Comparison of ENCODE assay signal across 16 cellular contexts in genomic region chr11:66580803-66581202, GRCh38. TPM values are rescaled to one million over a fixed set of nuclear protein-coding genes. Genes with fewer than 3 reads are reported as not detected.
A peak's percentile ranks its signal among the peaks of the same experiment; 100 is the strongest.
DNase-seq lines count a peak whose midpoint lies in the region; ATAC-seq, FAIRE-seq and TF ChIP-seq lines count a peak whose summit lies in the region.
"Had no signal": no experiment of that assay in that cellular context is flagged by ENCODE, and none has a peak within 500 bp of the region (broad histone marks: within the 10 kb centered on the region; RNA-seq: fewer than 3 reads in every experiment).

No MANE protein-coding gene starts in this region.

- ATAC-seq in stimulated activated naive CD8-positive, alpha-beta T cell treated with anti-CD3 and anti-CD28 coated beads, Interleukin-15, amount 100 ng/mL, for 72 hours, result no peak
- ATAC-seq in K562, result no peak

- H3K4me3 ChIP-seq in K562 (no peak overlapping the region), mesenchymal stem cell (ENCODE audit: insufficient read depth in 1 of 2, low read depth in 1 of 2, low read length in 2 of 2) (peak overlapping the region in 1 of 2 experiments; percentile 35), ascending aorta (no peak overlapping the region), coronary artery (no peak overlapping the region)

- no peak overlapping the region for H2BK12ac ChIP-seq in mesenchymal stem cell (ENCODE audit: low read length in 2 of 2)

- no peaks in the 10 kb centered on the region for H3K79me2 ChIP-seq in K562 (ENCODE audit: control insufficient read depth, insufficient read depth, low read length)

- no peaks in the 10 kb centered on the region for H3K36me3 Mint-ChIP-seq in stimulated activated naive CD8-positive, alpha-beta T cell treated with anti-CD3 and anti-CD28 coated beads, Interleukin-15, Interleukin-2, amounts not matched to agents 100 ng/mL and 50 ng/mL, for 24 hours (ENCODE audit: low read depth)
- H3K36me3 Mint-ChIP-seq: IgD-negative memory B cell had no signal

- no peak for TF ChIP-seq CTCF in K562 (IDR thresholded peaks at IDR 0.05 in 2 of 3, conservative IDR thresholded peaks at IDR 0.05 in 1 of 3; ENCODE audit: insufficient read depth in 2 of 3, low read depth in 1 of 3, low read length in 3 of 3)
- no peak for TF ChIP-seq CTCF in ascending aorta (IDR thresholded peaks at IDR 0.05)
- TF ChIP-seq CTCF in coronary artery (IDR thresholded peaks at IDR 0.05), result no peak

- intact Hi-C loops in K562 (cut with micrococcal nuclease), result no loop called here
- intact Hi-C loops in ascending aorta (cut with DNase I), result no loop called here

- no peak for TF ChIP-seq RAD21 in K562 (CRISPR knock-in tag; conservative IDR thresholded peaks at IDR 0.05 in 1 of 2, IDR thresholded peaks at IDR 0.05 in 1 of 2)

- CTCF ChIA-PET in K562 (lab: Yijun Ruan, JAX; ENCODE audit: low intra/inter-chr PET ratio), result no interaction called here

- H3K4me3 Mint-ChIP-seq in stimulated activated naive CD8-positive, alpha-beta T cell treated with anti-CD3 and anti-CD28 coated beads, Interleukin-15, Interleukin-2, amounts not matched to agents 100 ng/mL and 50 ng/mL, for 24 hours, result no peak overlapping the region
- H3K4me3 Mint-ChIP-seq in stimulated activated naive CD8-positive, alpha-beta T cell treated with anti-CD3 and anti-CD28 coated beads, Interleukin-15, amount 100 ng/mL, for 72 hours, result no peak overlapping the region
- H3K4me3 Mint-ChIP-seq: IgD-negative memory B cell had no signal

- no peak overlapping the region for H3K18ac ChIP-seq in mesenchymal stem cell (ENCODE audit: low read depth in 1 of 2, low read length in 2 of 2)

- H3K9ac ChIP-seq in K562 (ENCODE audit: insufficient read depth in 1 of 2, low read depth in 2 of 2, low read length in 2 of 2), result no peak overlapping the region
- H3K9ac ChIP-seq in mesenchymal stem cell (ENCODE audit: low read length), result no peak overlapping the region

- DNase-seq in stimulated activated naive CD8-positive, alpha-beta T cell treated with anti-CD3 and anti-CD28 coated beads, Interleukin-15, amount 100 ng/mL, for 72 hours, result no peak
- DNase-seq in K562 (ENCODE audit: extremely low read depth in 1 of 4, low spot score in 3 of 4) (no peak), mesenchymal stem cell (no peak), NCI-H446 (lab: John Stamatoyannopoulos, UW) (no peak), ascending aorta (ENCODE audit: low spot score in 2 of 2) (no peak), coronary artery (ENCODE audit: low spot score) (no peak)
- DNase-seq: C1 segment of cervical spinal cord; DMS153; GOT3; NCI-H1930; NCI-H446 treated with DMSO at 0.1 percent for 48 hours; NK-92 treated with Interleukin-12 subunit alpha and Interleukin-12 subunit beta, amount 100 ng/mL, for 24 hours had no signal

- no peak overlapping the region for H2BK120ac ChIP-seq in mesenchymal stem cell (ENCODE audit: low read depth, low read length)

- no peak overlapping the region for H3K14ac ChIP-seq in mesenchymal stem cell (ENCODE audit: low read length in 2 of 2)

- TF ChIP-seq EP300 in K562 (IDR thresholded peaks at IDR 0.05; ENCODE audit: low read length), result no peak

- H3K4me2 ChIP-seq in K562 (ENCODE audit: insufficient read depth, low read length) (no peak overlapping the region), mesenchymal stem cell (ENCODE audit: low read length, poor library complexity, severe bottlenecking) (no peak overlapping the region)

- peaks cover 3% of the 10 kb centered on the region for H3K27me3 Mint-ChIP-seq in stimulated activated naive CD8-positive, alpha-beta T cell treated with anti-CD3 and anti-CD28 coated beads, Interleukin-15, Interleukin-2, amounts not matched to agents 100 ng/mL and 50 ng/mL, for 24 hours
- H3K27me3 Mint-ChIP-seq in stimulated activated naive CD8-positive, alpha-beta T cell treated with anti-CD3 and anti-CD28 coated beads, Interleukin-15, amount 100 ng/mL, for 72 hours, result peaks cover 6% of the 10 kb centered on the region
- H3K27me3 Mint-ChIP-seq: IgD-negative memory B cell had no signal

- in situ Hi-C loops in K562 (cut with MboI), result no loop called here

- no peak overlapping the region for H2AK5ac ChIP-seq in mesenchymal stem cell (ENCODE audit: low read length, severe bottlenecking)

- no peak overlapping the region for H2BK5ac ChIP-seq in mesenchymal stem cell (ENCODE audit: low read depth, low read length, poor library complexity, severe bottlenecking)

- peak overlapping the region; percentile 16 for H3K27ac Mint-ChIP-seq in stimulated activated naive CD8-positive, alpha-beta T cell treated with anti-CD3 and anti-CD28 coated beads, Interleukin-15, Interleukin-2, amounts not matched to agents 100 ng/mL and 50 ng/mL, for 24 hours
- H3K27ac Mint-ChIP-seq in stimulated activated naive CD8-positive, alpha-beta T cell treated with anti-CD3 and anti-CD28 coated beads, Interleukin-15, amount 100 ng/mL, for 72 hours, result no peak overlapping the region
- H3K27ac Mint-ChIP-seq: IgD-negative memory B cell had no signal

- H3K27me3 ChIP-seq in K562 (ENCODE audit: control insufficient read depth in 2 of 2, insufficient read depth in 2 of 2, low read length in 2 of 2) (no peaks in the 10 kb centered on the region), mesenchymal stem cell (ENCODE audit: control insufficient read depth in 1 of 2, insufficient read depth in 1 of 2, low read length in 2 of 2) (peaks cover 0 to 3% of the 10 kb centered on the region in 2 experiments), ascending aorta (no peaks in the 10 kb centered on the region)

- POLR2A ChIA-PET in K562 (lab: Yijun Ruan, JAX), result interaction anchor here (0.5 to 1.2 kb wide), 6 partner anchors 32 to 1969 kb away, joined by 3 to 4 read pairs (median 3); no protein-coding TSS in a partner anchor

- no peak overlapping the region for H3K4ac ChIP-seq in mesenchymal stem cell (ENCODE audit: low read depth in 1 of 2, low read length in 2 of 2)

- no peaks in the 10 kb centered on the region for H3K79me1 ChIP-seq in mesenchymal stem cell (replicated peaks; ENCODE audit: low read length, poor library complexity, severe bottlenecking)

- no peak overlapping the region for H3K27ac ChIP-seq in K562 (ENCODE audit: extremely low read depth, low read depth, low read length)
- no peak overlapping the region for H3K27ac ChIP-seq in mesenchymal stem cell (ENCODE audit: low read length, poor library complexity, severe bottlenecking)
- H3K27ac ChIP-seq in ascending aorta, result no peak overlapping the region
- no peak overlapping the region for H3K27ac ChIP-seq in coronary artery
- H3K27ac ChIP-seq: RWPE1 had no signal

- no peak overlapping the region for H3K23ac ChIP-seq in mesenchymal stem cell (ENCODE audit: low read length in 2 of 2)

- no peaks in the 10 kb centered on the region for H4K20me1 ChIP-seq in K562 (replicated peaks; ENCODE audit: control insufficient read depth, insufficient read depth, low read length)

- H3K9me3 ChIP-seq in K562 (replicated peaks; ENCODE audit: control insufficient read depth, insufficient read depth, low read depth, low read length) (peaks cover 3% of the 10 kb centered on the region; the same call in 1 of the 2 replicates), mesenchymal stem cell (ENCODE audit: control insufficient read depth, low read length) (peaks cover 5% of the 10 kb centered on the region), ascending aorta (no peaks in the 10 kb centered on the region)

- H3K4me1 ChIP-seq in K562 (replicated peaks in 1 of 2; ENCODE audit: control insufficient read depth in 2 of 2, insufficient read depth in 2 of 2, low read length in 2 of 2) (peaks cover 3 to 5% of the 10 kb centered on the region in 2 experiments; a peak in 2 of 5 replicates), mesenchymal stem cell (ENCODE audit: control insufficient read depth, insufficient read depth, low read depth, low read length) (peaks cover 2% of the 10 kb centered on the region), ascending aorta (no peaks in the 10 kb centered on the region)

- H4K91ac ChIP-seq in mesenchymal stem cell (ENCODE audit: low read length), result no peak overlapping the region

- H2AFZ ChIP-seq in K562 (ENCODE audit: low read depth, low read length), result no peak overlapping the region
- no peak overlapping the region for H2AFZ ChIP-seq in mesenchymal stem cell (ENCODE audit: low read depth, low read length)

- TF ChIP-seq POLR2A in K562 (conservative IDR thresholded peaks at IDR 0.05), result no peak

- no TSS peak for BruUV-seq in K562 (replicated peaks; lab: Mats Ljungman, UMichigan)

- peaks cover 23% of the 10 kb centered on the region for H3K4me1 Mint-ChIP-seq in stimulated activated naive CD8-positive, alpha-beta T cell treated with anti-CD3 and anti-CD28 coated beads, Interleukin-15, Interleukin-2, amounts not matched to agents 100 ng/mL and 50 ng/mL, for 24 hours (ENCODE audit: low read depth)
- peaks cover 22% of the 10 kb centered on the region for H3K4me1 Mint-ChIP-seq in stimulated activated naive CD8-positive, alpha-beta T cell treated with anti-CD3 and anti-CD28 coated beads, Interleukin-15, amount 100 ng/mL, for 72 hours

- H2BK15ac ChIP-seq in mesenchymal stem cell (ENCODE audit: low read depth, poor library complexity, severe bottlenecking), result no peak overlapping the region

- WGBS in K562 (ENCODE audit: insufficient coverage, low coverage, missing lambda C conversion rate), result 43% methylated on average over 5 of the region's 5 CpGs
- WGBS in mesenchymal stem cell, result 92% methylated on average over 5 of the region's 5 CpGs

- peaks cover 3% of the 10 kb centered on the region for H3K9me3 Mint-ChIP-seq in stimulated activated naive CD8-positive, alpha-beta T cell treated with anti-CD3 and anti-CD28 coated beads, Interleukin-15, Interleukin-2, amounts not matched to agents 100 ng/mL and 50 ng/mL, for 24 hours
- peaks cover 4 to 10% of the 10 kb centered on the region in 2 donors for H3K9me3 Mint-ChIP-seq in stimulated activated naive CD8-positive, alpha-beta T cell treated with anti-CD3 and anti-CD28 coated beads, Interleukin-15, amount 100 ng/mL, for 72 hours

- no peaks in the 10 kb centered on the region for H3K9me1 ChIP-seq in K562 (ENCODE audit: control insufficient read depth, insufficient read depth, low read length)

- FAIRE-seq in K562 (lab: Jason Lieb, UNC), result no peak

- H3K36me3 ChIP-seq in K562 (ENCODE audit: control insufficient read depth, insufficient read depth, low read length) (no peaks in the 10 kb centered on the region), mesenchymal stem cell (ENCODE audit: control insufficient read depth in 1 of 2, insufficient read depth in 2 of 2, low read depth in 1 of 2, low read length in 2 of 2) (no peaks in the 10 kb centered on the region), ascending aorta (no peaks in the 10 kb centered on the region)

- peak overlapping the region; percentile 28 for H4K8ac ChIP-seq in mesenchymal stem cell (ENCODE audit: low read length)

RNA-seq across cellular contexts. Expression of gene CCDC87, which starts 12.1 kb away (rescaled TPM):
- 1.0 and 1.9 TPM in 2 replicates for total RNA-seq in K562 (2011; cell fraction: chromatin; rRNA removed; ENCODE audit: low replicate concordance)
- 1.3 and 1.7 TPM in 2 replicates for total RNA-seq in K562 (2011; cell fraction: nucleolus; rRNA removed)
- 0.99 and 1.4 TPM in 2 replicates for total RNA-seq in K562 (2011; cell fraction: nucleoplasm; rRNA removed)
- total RNA-seq in K562 (2014; rRNA removed) (0.09 and 0.33 TPM in 2 replicates), K562 (2014; rRNA removed; fragmentation: Illumina TruSeq; extraction: Trizol) (0.13 and 0.18 TPM in 2 replicates), K562 (2015; rRNA removed; fragmentation: Illumina TruSeq; extraction: Trizol) (0.25 and 0.30 TPM in 2 replicates), K562 (2021) (0.40 and 0.44 TPM in 2 replicates), ascending aorta (0.21 TPM)
- polyA plus RNA-seq in K562 (2011; rRNA removed) (0.06 and 0.12 TPM in 2 replicates), K562 (2014; fragmentation: Illumina TruSeq; extraction: Trizol) (0.12 and 0.33 TPM in 2 replicates), K562 (2014; fragmentation: Nextera tagmentation; extraction: Ambion mirVana) (under 1 TPM in 1 of 2 experiments, not detected in 1; 0.03 TPM), K562 (2014; rRNA removed) (0.12 TPM in 1 of 2 replicates, not detected in the other)
- polyA plus RNA-seq in K562 (2011; cell fraction: cytosol; rRNA removed), result 0.09 and 0.10 TPM in 2 replicates
- 0.18 and 0.26 TPM in 2 replicates for polyA plus RNA-seq in K562 (2011; cell fraction: nucleus; rRNA removed)
- polyA plus RNA-seq in K562 (2012), result 0.11 and 0.20 TPM in 2 replicates
- polyA minus RNA-seq in K562 (2011; rRNA and poly(A)+ RNA removed), result 0.21 and 0.32 TPM in 2 replicates
- polyA minus RNA-seq in K562 (2011; cell fraction: cytosol; rRNA and poly(A)+ RNA removed), result 0.46 TPM in 1 of 2 replicates, not detected in the other
- polyA minus RNA-seq in K562 (2011; cell fraction: nucleus; rRNA and poly(A)+ RNA removed), result 0.40 and 1.00 TPM in 2 replicates
- polyA plus RNA-seq in mesenchymal stem cell (2013, experiment 1 of 2), result 0.15 TPM
- 0.23 TPM for polyA plus RNA-seq in mesenchymal stem cell (2013, experiment 2 of 2)
- polyA plus RNA-seq: IgD-negative memory B cell had no signal

RNA-seq across cellular contexts. Expression of gene CCS, which starts 12.2 kb away (rescaled TPM):
- 99.9 and 207 TPM in 2 replicates for total RNA-seq in K562 (2011; cell fraction: chromatin; rRNA removed; ENCODE audit: low replicate concordance)
- 128 and 140 TPM in 2 replicates for total RNA-seq in K562 (2011; cell fraction: nucleolus; rRNA removed)
- 100 and 106 TPM in 2 replicates for total RNA-seq in K562 (2011; cell fraction: nucleoplasm; rRNA removed)
- total RNA-seq in K562 (2014; rRNA removed), result 28.3 and 31.0 TPM in 2 replicates
- total RNA-seq in K562 (2014; rRNA removed; fragmentation: Illumina TruSeq; extraction: Trizol), result 14.1 and 15.9 TPM in 2 replicates
- total RNA-seq in K562 (2015; rRNA removed; fragmentation: Illumina TruSeq; extraction: Trizol), result 23.3 and 26.8 TPM in 2 replicates
- total RNA-seq in K562 (2021), result 30.5 and 31.6 TPM in 2 replicates
- polyA plus RNA-seq in K562 (2011; rRNA removed), result 33.1 and 47.0 TPM in 2 replicates
- 37.8 and 37.9 TPM in 2 replicates for polyA plus RNA-seq in K562 (2011; cell fraction: cytosol; rRNA removed)
- polyA plus RNA-seq in K562 (2011; cell fraction: nucleus; rRNA removed), result 174 and 231 TPM in 2 replicates
- polyA plus RNA-seq in K562 (2012), result 35.9 and 57.0 TPM in 2 replicates
- 18.7 and 23.7 TPM in 2 replicates for polyA plus RNA-seq in K562 (2014; fragmentation: Illumina TruSeq; extraction: Trizol)
- 1 to 10 TPM; 1.1 to 3.0 TPM for polyA plus RNA-seq in K562 (2014; fragmentation: Nextera tagmentation; extraction: Ambion mirVana)
- 46.6 and 46.8 TPM in 2 replicates for polyA plus RNA-seq in K562 (2014; rRNA removed)
- polyA minus RNA-seq in K562 (2011; rRNA and poly(A)+ RNA removed), result 16.0 and 18.3 TPM in 2 replicates
- 15.1 and 19.8 TPM in 2 replicates for polyA minus RNA-seq in K562 (2011; cell fraction: cytosol; rRNA and poly(A)+ RNA removed)
- polyA minus RNA-seq in K562 (2011; cell fraction: nucleus; rRNA and poly(A)+ RNA removed), result 27.5 and 28.9 TPM in 2 replicates
- polyA plus RNA-seq in mesenchymal stem cell (2013, experiment 1 of 2), result 49.7 TPM
- polyA plus RNA-seq in mesenchymal stem cell (2013, experiment 2 of 2), result 48.2 TPM
- total RNA-seq in ascending aorta, result 50.4 TPM

RNA-seq across cellular contexts. Expression of gene CTSF, which starts 12.4 kb away (rescaled TPM):
- total RNA-seq in K562 (2011; cell fraction: chromatin; rRNA removed; ENCODE audit: low replicate concordance), result 11.2 and 25.9 TPM in 2 replicates
- total RNA-seq in K562 (2011; cell fraction: nucleolus; rRNA removed), result 19.1 and 23.5 TPM in 2 replicates
- 14.6 and 15.1 TPM in 2 replicates for total RNA-seq in K562 (2011; cell fraction: nucleoplasm; rRNA removed)
- total RNA-seq in K562 (2014; rRNA removed) (4.0 and 5.6 TPM in 2 replicates), K562 (2014; rRNA removed; fragmentation: Illumina TruSeq; extraction: Trizol) (2.6 and 3.8 TPM in 2 replicates), K562 (2015; rRNA removed; fragmentation: Illumina TruSeq; extraction: Trizol) (2.4 and 2.5 TPM in 2 replicates), K562 (2021) (4.8 and 5.0 TPM in 2 replicates), ascending aorta (98.8 TPM)
- polyA plus RNA-seq in K562 (2011; rRNA removed) (10.5 and 13.1 TPM in 2 replicates), K562 (2014; fragmentation: Illumina TruSeq; extraction: Trizol) (2.6 and 4.2 TPM in 2 replicates), K562 (2014; fragmentation: Nextera tagmentation; extraction: Ambion mirVana) (under 1 TPM; 0.41 to 0.55 TPM), K562 (2014; rRNA removed) (4.5 and 5.1 TPM in 2 replicates)
- 6.6 and 7.5 TPM in 2 replicates for polyA plus RNA-seq in K562 (2011; cell fraction: cytosol; rRNA removed)
- 75.0 and 76.5 TPM in 2 replicates for polyA plus RNA-seq in K562 (2011; cell fraction: nucleus; rRNA removed)
- polyA plus RNA-seq in K562 (2012), result 3.8 and 11.8 TPM in 2 replicates
- 3.7 and 6.3 TPM in 2 replicates for polyA minus RNA-seq in K562 (2011; rRNA and poly(A)+ RNA removed)
- 2.3 and 4.0 TPM in 2 replicates for polyA minus RNA-seq in K562 (2011; cell fraction: cytosol; rRNA and poly(A)+ RNA removed)
- polyA minus RNA-seq in K562 (2011; cell fraction: nucleus; rRNA and poly(A)+ RNA removed), result 7.3 and 8.1 TPM in 2 replicates
- polyA plus RNA-seq in mesenchymal stem cell (2013, experiment 1 of 2), result not detected
- not detected for polyA plus RNA-seq in mesenchymal stem cell (2013, experiment 2 of 2)

RNA-seq across cellular contexts. Expression of gene ACTN3, which starts 34.1 kb away (rescaled TPM):
- total RNA-seq in K562 (2011; cell fraction: chromatin; rRNA removed; ENCODE audit: low replicate concordance), result 0.21 TPM in 1 of 2 replicates, not detected in the other
- total RNA-seq in K562 (2011; cell fraction: nucleolus; rRNA removed), result not detected in 2 replicates
- total RNA-seq in K562 (2011; cell fraction: nucleoplasm; rRNA removed), result not detected in 2 replicates
- not detected in 2 replicates for total RNA-seq in K562 (2014; rRNA removed)
- not detected in 2 replicates for total RNA-seq in K562 (2014; rRNA removed; fragmentation: Illumina TruSeq; extraction: Trizol)
- total RNA-seq in K562 (2015; rRNA removed; fragmentation: Illumina TruSeq; extraction: Trizol), result not detected in 2 replicates
- not detected in 2 replicates for total RNA-seq in K562 (2021)
- not detected in 2 replicates for polyA plus RNA-seq in K562 (2011; rRNA removed)
- polyA plus RNA-seq in K562 (2011; cell fraction: cytosol; rRNA removed), result not detected in 2 replicates
- 0.04 and 0.07 TPM in 2 replicates for polyA plus RNA-seq in K562 (2011; cell fraction: nucleus; rRNA removed)
- not detected in 2 replicates for polyA plus RNA-seq in K562 (2012)
- not detected in 2 replicates for polyA plus RNA-seq in K562 (2014; fragmentation: Illumina TruSeq; extraction: Trizol)
- polyA plus RNA-seq in K562 (2014; fragmentation: Nextera tagmentation; extraction: Ambion mirVana), result not detected
- not detected in 2 replicates for polyA plus RNA-seq in K562 (2014; rRNA removed)
- polyA minus RNA-seq in K562 (2011; rRNA and poly(A)+ RNA removed), result not detected in 2 replicates
- not detected in 2 replicates for polyA minus RNA-seq in K562 (2011; cell fraction: cytosol; rRNA and poly(A)+ RNA removed)
- polyA minus RNA-seq in K562 (2011; cell fraction: nucleus; rRNA and poly(A)+ RNA removed), result not detected in 2 replicates
- 0.07 TPM for polyA plus RNA-seq in mesenchymal stem cell (2013, experiment 1 of 2)
- polyA plus RNA-seq in mesenchymal stem cell (2013, experiment 2 of 2), result 0.10 TPM
- total RNA-seq in ascending aorta, result not detected
- total RNA-seq: A673 had no signal
- polyA plus RNA-seq: IgD-negative memory B cell had no signal

RNA-seq across cellular contexts. Expression of gene ZDHHC24, which starts 35.0 kb away (rescaled TPM):
- total RNA-seq in K562 (2011; cell fraction: chromatin; rRNA removed; ENCODE audit: low replicate concordance), result 9.2 and 15.6 TPM in 2 replicates
- 14.1 and 15.3 TPM in 2 replicates for total RNA-seq in K562 (2011; cell fraction: nucleolus; rRNA removed)
- 13.3 and 21.2 TPM in 2 replicates for total RNA-seq in K562 (2011; cell fraction: nucleoplasm; rRNA removed)
- total RNA-seq in K562 (2014; rRNA removed), result 8.3 and 13.4 TPM in 2 replicates
- 1.6 and 1.7 TPM in 2 replicates for total RNA-seq in K562 (2014; rRNA removed; fragmentation: Illumina TruSeq; extraction: Trizol)
- 2.0 TPM in 2 replicates for total RNA-seq in K562 (2015; rRNA removed; fragmentation: Illumina TruSeq; extraction: Trizol)
- 9.1 and 11.2 TPM in 2 replicates for total RNA-seq in K562 (2021)
- 3.8 and 5.9 TPM in 2 replicates for polyA plus RNA-seq in K562 (2011; rRNA removed)
- polyA plus RNA-seq in K562 (2011; cell fraction: cytosol; rRNA removed), result 5.9 and 12.5 TPM in 2 replicates
- polyA plus RNA-seq in K562 (2011; cell fraction: nucleus; rRNA removed), result 3.9 and 6.7 TPM in 2 replicates
- polyA plus RNA-seq in K562 (2012), result 4.2 and 9.0 TPM in 2 replicates
- polyA plus RNA-seq in K562 (2014; fragmentation: Illumina TruSeq; extraction: Trizol), result 2.7 and 3.3 TPM in 2 replicates
- polyA plus RNA-seq in K562 (2014; fragmentation: Nextera tagmentation; extraction: Ambion mirVana), result under 1 TPM; 0.45 to 0.65 TPM
- 6.3 and 7.2 TPM in 2 replicates for polyA plus RNA-seq in K562 (2014; rRNA removed)
- polyA minus RNA-seq in K562 (2011; rRNA and poly(A)+ RNA removed), result 1.2 and 1.7 TPM in 2 replicates
- 5.4 and 6.5 TPM in 2 replicates for polyA minus RNA-seq in K562 (2011; cell fraction: cytosol; rRNA and poly(A)+ RNA removed)
- polyA minus RNA-seq in K562 (2011; cell fraction: nucleus; rRNA and poly(A)+ RNA removed), result 1.6 and 2.2 TPM in 2 replicates
- 10.8 TPM for polyA plus RNA-seq in mesenchymal stem cell (2013, experiment 1 of 2)
- polyA plus RNA-seq in mesenchymal stem cell (2013, experiment 2 of 2), result 11.2 TPM
- 18.0 TPM for total RNA-seq in ascending aorta
